Comparison of ENCODE assay signal across 17 cellular contexts in the genomic region with DNA sequence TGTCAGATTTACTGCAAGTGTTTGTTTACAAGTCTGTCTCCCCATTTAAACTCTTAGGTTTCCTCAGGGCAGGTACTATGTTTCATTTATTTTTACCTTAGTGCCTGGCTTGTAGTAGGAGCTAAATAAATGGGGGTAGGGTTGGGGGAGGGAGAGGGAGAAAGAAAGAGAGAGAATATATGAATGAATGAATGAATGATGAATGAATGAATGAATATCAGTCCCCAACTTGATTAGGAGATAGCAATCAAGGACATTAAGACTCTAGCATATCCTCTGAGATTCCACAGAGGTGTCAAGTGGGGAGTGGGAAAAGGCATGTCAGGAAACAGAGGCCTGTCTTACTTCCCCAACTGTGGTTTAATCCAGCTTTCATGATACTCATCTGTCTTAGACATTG.
"Had no signal": no experiment of that assay in that cellular context is flagged by ENCODE, and none has a peak within 500 bp of the region (broad histone marks: within the 10 kb centered on the region; RNA-seq: fewer than 3 reads in every experiment).

No MANE protein-coding gene starts in this region.

- H3K36me3 ChIP-seq: colonic mucosa, sigmoid colon had no signal

- H3K4me3 ChIP-seq: body of pancreas, colonic mucosa, sigmoid colon had no signal

- DNase-seq: activated CD4-positive, alpha-beta memory T cell treated with anti-CD3 and anti-CD28 coated beads, Interleukin-2, amount 10 ng/mL, durations not matched to agents 7 days and 5 days; activated CD4-positive, alpha-beta T cell treated with anti-CD3 and anti-CD28 coated beads for 4 hours; activated gamma-delta T cell treated with Interleukin-2 at 50 U/mL for 16 hours; activated naive CD8-positive, alpha-beta T cell treated with anti-CD3 and anti-CD28 coated beads for 36 hours; activated T-cell treated with anti-CD3 and anti-CD28 coated beads, Interleukin-2, amount 50 U/mL, for 72 hours; amygdala; body of pancreas; central memory CD4-positive, alpha-beta T cell; colonic mucosa; effector CD4-positive, alpha-beta T cell; foreskin fibroblast; glutamatergic neuron; left ventricle myocardium superior; sigmoid colon; stimulated activated CD4-positive, alpha-beta T cell treated with anti-CD3 and anti-CD28 coated beads, Interleukin-12 subunit alpha, Interleukin-12 subunit beta, amount 100 ng/mL, for 4 hours; stimulated activated CD4-positive, alpha-beta T cell treated with anti-CD3 and anti-CD28 coated beads, Interleukin-2, amount 100 ng/mL, for 24 hours had no signal

- H3K27me3 ChIP-seq: body of pancreas, colonic mucosa, sigmoid colon had no signal

- ATAC-seq: activated T-cell treated with anti-CD3 and anti-CD28 coated beads, Interleukin-2, amount 50 U/mL, for 72 hours; body of pancreas; natural killer cell treated with Interleukin-12 subunit alpha and Interleukin-12 subunit beta and Interleukin-15 and Interleukin-18, amount 100 ng/mL, for 72 hours had no signal

- H3K4me1 ChIP-seq: colonic mucosa had no signal

- H3K27ac ChIP-seq: body of pancreas, colonic mucosa had no signal

- H3K9me3 ChIP-seq: body of pancreas, colonic mucosa, sigmoid colon had no signal
